Comparison of ENCODE assay signal across 14 cellular contexts in genomic region chr4:8278009-8278395, GRCh38. TPM values are rescaled to one million over a fixed set of nuclear protein-coding genes. Genes with fewer than 3 reads are reported as not detected.
A peak's percentile ranks its signal among the peaks of the same experiment; 100 is the strongest.
DNase-seq lines count a peak whose midpoint lies in the region; TF ChIP-seq lines count a peak whose summit lies in the region.
"Had no signal": no experiment of that assay in that cellular context is flagged by ENCODE, and none has a peak within 500 bp of the region (broad histone marks: within the 10 kb centered on the region; RNA-seq: fewer than 3 reads in every experiment).

No MANE protein-coding gene starts in this region.

- H3K27ac ChIP-seq in brain microvascular endothelial cell (peak overlapping the region; percentile 23), vagina (peak overlapping the region; percentile 89), coronary artery (peak overlapping the region in 1 of 2 donors; percentile 37)

- H3K9me3 ChIP-seq in vagina: no peaks in the 10 kb centered on the region
- H3K9me3 ChIP-seq: ovary, thyroid gland had no signal

- H3K4me3 ChIP-seq in brain microvascular endothelial cell (ENCODE audit: low read depth, low read length) (no peak overlapping the region), vagina (no peak overlapping the region), coronary artery (no peak overlapping the region)
- H3K4me3 ChIP-seq: ovary, thyroid gland had no signal

- H3K27ac Mint-ChIP-seq in mesothelial cell of epicardium: peak overlapping the region; percentile 80
- H3K27ac Mint-ChIP-seq: memory B cell had no signal

- H3K4me3 Mint-ChIP-seq in mesothelial cell of epicardium: no peak overlapping the region
- H3K4me3 Mint-ChIP-seq: memory B cell had no signal

- H3K4me1 Mint-ChIP-seq in mesothelial cell of epicardium: peaks cover 33% of the 10 kb centered on the region
- H3K4me1 Mint-ChIP-seq: memory B cell had no signal

- H3K27me3 ChIP-seq in brain microvascular endothelial cell (replicated peaks) (no peaks in the 10 kb centered on the region), vagina (no peaks in the 10 kb centered on the region)
- H3K27me3 ChIP-seq: ovary, thyroid gland had no signal

- H3K4me1 ChIP-seq in vagina: peaks cover 94% of the 10 kb centered on the region

- intact Hi-C loops in vagina (cut with DNase I): loop anchor here (10.0 kb wide), 1 partner anchor 127 kb away; no protein-coding TSS in a partner anchor

- no peaks in the 10 kb centered on the region for H3K36me3 ChIP-seq in brain microvascular endothelial cell (replicated peaks)
- H3K36me3 ChIP-seq in vagina: no peaks in the 10 kb centered on the region
- H3K36me3 ChIP-seq: ovary, thyroid gland had no signal

- no peak for TF ChIP-seq POLR2A in vagina (IDR thresholded peaks at IDR 0.05)

- no peaks in the 10 kb centered on the region for H3K9me3 Mint-ChIP-seq in mesothelial cell of epicardium
- H3K9me3 Mint-ChIP-seq: memory B cell had no signal

- in situ Hi-C loops in brain microvascular endothelial cell (cut with HindIII; ENCODE audit: low pct_ligation_motif_present, low sequenced_read_pairs): no loop called here

- no peak for TF ChIP-seq CTCF in brain microvascular endothelial cell (IDR thresholded peaks at IDR 0.05; ENCODE audit: low read depth, low read length, missing control alignments)
- TF ChIP-seq CTCF in mesothelial cell of epicardium (IDR thresholded peaks at IDR 0.05; ENCODE audit: unreplicated experiment): no peak
- TF ChIP-seq CTCF in vagina (IDR thresholded peaks at IDR 0.05): no peak
- no peak for TF ChIP-seq CTCF in coronary artery (IDR thresholded peaks at IDR 0.05)

- DNase-seq in LHCN-M2 (ENCODE audit: low read depth) (peak; percentile 68), brain microvascular endothelial cell (peak; percentile 14), mesothelial cell of epicardium (ENCODE audit: low spot score in 2 of 2, unreplicated experiment in 2 of 2) (no peak), vagina (ENCODE audit: extremely low spot score in 2 of 2) (no peak), coronary artery (ENCODE audit: low spot score) (no peak), OCI-M2 (lab: John Stamatoyannopoulos, UW; ENCODE audit: unreplicated experiment) (no peak)
- no peak for DNase-seq in stimulated activated naive CD4-positive, alpha-beta T cell (lab: John Stamatoyannopoulos, UW)
- DNase-seq: effector CD4-positive, alpha-beta T cell; KG1; NCI-H146; T-helper 2 cell; thyroid gland had no signal

- H3K27me3 Mint-ChIP-seq in mesothelial cell of epicardium (ENCODE audit: low read depth): no peaks in the 10 kb centered on the region

- no peaks in the 10 kb centered on the region for H3K36me3 Mint-ChIP-seq in mesothelial cell of epicardium
- H3K36me3 Mint-ChIP-seq: memory B cell had no signal

RNA-seq across cellular contexts. Expression of gene HTRA3, which starts 8.4 kb away (rescaled TPM):
- 69.6 and 116 TPM in 2 replicates for total RNA-seq in LHCN-M2 (2014; rRNA removed)
- polyA plus RNA-seq in LHCN-M2 (2012): 17.8 TPM
- total RNA-seq in mesothelial cell of epicardium: 25.6 to 27.9 TPM (median 26.2 TPM) in 3 replicates
- 33.1 TPM for total RNA-seq in vagina

Comparison
In these comparisons a context has a peak if more than half of its experiments do, and no peak if none do; other contexts are left out.
1. DNase-seq: peak in LHCN-M2 (single experiment) and brain microvascular endothelial cell (single experiment); none in mesothelial cell of epicardium (0 of 2), vagina (0 of 2), coronary artery (single experiment), OCI-M2 (single experiment) and stimulated activated naive CD4-positive, alpha-beta T cell (0 of 6).